8 cellular contexts compared by ENCODE assay signal in genomic region chr12:56636118-56636674, GRCh38. TPM values are rescaled to one million over a fixed set of nuclear protein-coding genes. Genes with fewer than 3 reads are reported as not detected.
DNase-seq lines count a peak whose midpoint lies in the region; TF ChIP-seq lines count a peak whose summit lies in the region.

No MANE protein-coding gene starts in this region.

- no peak overlapping the region for H3K18ac ChIP-seq in H9 (ENCODE audit: insufficient read length, low read depth, low read length)

- H3K4me3 ChIP-seq in SJSA1 (peak overlapping the region; percentile 55), ovary (peak overlapping the region; percentile 64), thyroid gland (replicated peaks in 1 of 3) (peak overlapping the region; percentile 49 to 89 (median 57))

- H3K4ac ChIP-seq in H9 (ENCODE audit: low read depth, low read length), result no peak overlapping the region

- H3K36me3 ChIP-seq in SJSA1 (peaks cover 33% of the 10 kb centered on the region), ovary (no peaks in the 10 kb centered on the region), thyroid gland (peaks cover 34 to 35% of the 10 kb centered on the region in 2 donors)

- H3K9me3 ChIP-seq in H9 (ENCODE audit: control insufficient read depth, low read depth, low read length), result no peaks in the 10 kb centered on the region
- H3K9me3 ChIP-seq in SJSA1 (replicated peaks), result no peaks in the 10 kb centered on the region
- H3K9me3 ChIP-seq in ovary, result no peaks in the 10 kb centered on the region
- no peaks in the 10 kb centered on the region for H3K9me3 ChIP-seq in thyroid gland

- H4K20me1 ChIP-seq in H9 (ENCODE audit: control insufficient read depth, insufficient read depth, insufficient read length), result no peaks in the 10 kb centered on the region

- H2AFZ ChIP-seq in H9 (ENCODE audit: low read length), result no peak overlapping the region

- no peak overlapping the region for H3T11ph ChIP-seq in H9 (ENCODE audit: low read length)

- peaks cover 0 to 6% of the 10 kb centered on the region in 2 experiments; a peak in 1 of 5 replicates for H3K9me3 Mint-ChIP-seq in H9

- H3K27ac ChIP-seq in H9 (ENCODE audit: insufficient read length, low read depth, low read length) (no peak overlapping the region), SJSA1 (peak overlapping the region; percentile 43), ovary (peak overlapping the region; percentile 90), thyroid gland (peak overlapping the region; percentile 96 to 97 (median 97))

- no peak overlapping the region for H4K5ac ChIP-seq in H9 (ENCODE audit: insufficient read length, low read depth, low read length)

- intact Hi-C loops in ovary (cut with DNase I) (loop anchor here in 2 of 4 donors (5.0 to 10.0 kb wide), 2 partner anchors 51 to 901 kb away; partner anchors contain the start of gene PTGES3 (in 2 of the 2)), thyroid gland (cut with DNase I) (loop anchor here (10.0 kb wide), 2 partner anchors 61 to 121 kb away; no protein-coding TSS in a partner anchor)

- no peak overlapping the region for H3K56ac ChIP-seq in H9 (ENCODE audit: insufficient read length, low read depth, low read length)

- peaks cover 27 to 38% (median 32%) of the 10 kb centered on the region in 3 experiments; a peak in 6 of 7 replicates for H3K36me3 Mint-ChIP-seq in H9 (ENCODE audit: insufficient read depth in 1 of 3, low read depth in 3 of 3)

- no peak for TF ChIP-seq EP300 in ovary (IDR thresholded peaks at IDR 0.05)

- peaks cover 61 to 65% of the 10 kb centered on the region in 2 experiments for H3K4me1 Mint-ChIP-seq in H9

- no peaks in the 10 kb centered on the region for H3K79me1 ChIP-seq in H9 (ENCODE audit: insufficient read depth, low read depth, low read length, poor library complexity, severe bottlenecking)

- peak overlapping the region; percentile 90 for H3K4me2 ChIP-seq in H9 (ENCODE audit: insufficient read depth, insufficient read length, low read length)

- H3K27ac Mint-ChIP-seq in H9, result peak overlapping the region; percentile 96 to 98 (median 96); a peak in 6 of 7 replicates

- in situ Hi-C loops in G401 (cut with HindIII; ENCODE audit: low sequenced_read_pairs), result no loop called here

- no peak overlapping the region for H2BK120ac ChIP-seq in H9 (ENCODE audit: low read depth, low read length, poor library complexity, severe bottlenecking)

- peak overlapping the region; percentile 5 for H3K9ac ChIP-seq in H9 (ENCODE audit: extremely low read depth, insufficient read length, low read length)

- peak overlapping the region; percentile 92 to 95 for H3K4me3 Mint-ChIP-seq in H9

- no peak overlapping the region for H2AK5ac ChIP-seq in H9 (ENCODE audit: insufficient read length, low read length)

- no peak overlapping the region for H2BK20ac ChIP-seq in H9 (ENCODE audit: low read depth, low read length, poor library complexity, severe bottlenecking)

- H2BK12ac ChIP-seq in H9 (ENCODE audit: insufficient read length, low read depth, low read length), result no peak overlapping the region

- H3K23me2 ChIP-seq in H9 (ENCODE audit: insufficient read length, low read depth, low read length, poor library complexity, severe bottlenecking), result peaks cover 25% of the 10 kb centered on the region

- H3K23ac ChIP-seq in H9 (ENCODE audit: insufficient read length, low read depth, low read length), result no peak overlapping the region

- TF ChIP-seq POLR2A in ovary (IDR thresholded peaks at IDR 0.05) (peak; percentile 79), thyroid gland (IDR thresholded peaks at IDR 0.05) (peak; percentile 3 to 84)

- TF ChIP-seq CTCF in H9 (conservative IDR thresholded peaks at IDR 0.05) (no peak), ovary (IDR thresholded peaks at IDR 0.05) (no peak), thyroid gland (IDR thresholded peaks at IDR 0.05) (no peak)

- H3K27me3 ChIP-seq in H9 (ENCODE audit: insufficient read depth, low read length), result no peaks in the 10 kb centered on the region
- H3K27me3 ChIP-seq in SJSA1 (replicated peaks), result no peaks in the 10 kb centered on the region
- H3K27me3 ChIP-seq in ovary, result no peaks in the 10 kb centered on the region
- H3K27me3 ChIP-seq in thyroid gland, result no peaks in the 10 kb centered on the region

- no peak overlapping the region for H2BK15ac ChIP-seq in H9 (ENCODE audit: low read depth, low read length)

- H3K27me3 Mint-ChIP-seq in H9 (ENCODE audit: low read depth), result no peaks in the 10 kb centered on the region

- peak; percentile 93 for DNase-seq in G401 (ENCODE audit: low spot score)
- DNase-seq in H9, result peak; percentile 93
- DNase-seq in M059J (ENCODE audit: low read depth), result peak; percentile 87
- peak; percentile 90 to 93 for DNase-seq in SJSA1 (ENCODE audit: low read depth in 1 of 2, low spot score in 2 of 2)
- peak; percentile 82 for DNase-seq in activated naive CD4-positive, alpha-beta T cell treated with anti-CD3 and anti-CD28 coated beads, Interleukin-2, amount 50 U/mL, for 16 hours
- peak; percentile 86 for DNase-seq in glomerular visceral epithelial cell (ENCODE audit: extremely low spot score)
- DNase-seq in ovary, result peak; percentile 85 to 91 (median 89)
- peak; percentile 91 to 93 for DNase-seq in thyroid gland

- no peak overlapping the region for H4K91ac ChIP-seq in H9 (ENCODE audit: insufficient read length, low read depth, low read length)

- no CpG with 5 or more reads among the region's 11 CpGs for WGBS in H9 (ENCODE audit: extremely low coverage, insufficient read length, low lambda C conversion rate)
- WGBS in ovary, 3 donors, result 0 to 1% (median 1%) methylated on average over 11 of the region's 11 CpGs
- 0% methylated on average over 9 to 11 of the region's 11 CpGs for WGBS in thyroid gland, 2 donors

- H3K14ac ChIP-seq in H9 (ENCODE audit: insufficient read depth, low read length), result no peak overlapping the region

- H4K8ac ChIP-seq in H9 (replicated peaks; ENCODE audit: insufficient read length, low read depth, low read length), result no peak overlapping the region

- H3K79me2 ChIP-seq in H9 (ENCODE audit: insufficient read depth, low read length), result 0 out of 2 replicates have a peak, but pooled peaks cover 1% of the 10 kb centered on the region

- no peak overlapping the region for H2BK5ac ChIP-seq in H9 (ENCODE audit: insufficient read length, low read length)

- H3K4me1 ChIP-seq in H9 (ENCODE audit: insufficient read depth, low read length), result peaks cover 11% of the 10 kb centered on the region; the same call in 1 of the 2 replicates
- peaks cover 39% of the 10 kb centered on the region for H3K4me1 ChIP-seq in SJSA1 (replicated peaks)
- peaks cover 16% of the 10 kb centered on the region for H3K4me1 ChIP-seq in ovary (ENCODE audit: insufficient read depth)
- H3K4me1 ChIP-seq in thyroid gland, result peaks cover 39 to 50% of the 10 kb centered on the region in 2 donors

RNA-seq across cellular contexts. Expression of gene BAZ2A, which starts 6.1 kb away (rescaled TPM):
- total RNA-seq in G401 (2014; rRNA removed; shearing (Covaris generic)), result 2.9 and 7.4 TPM in 2 replicates
- total RNA-seq in H9 (2021) (94.1 and 108 TPM in 2 replicates), ovary (100 to 1,000 TPM in 2 of 7 donors, 10 to 100 TPM in 5; 49.4 to 105 (median 77.5) TPM), thyroid gland (100 to 1,000 TPM in 1 of 4 donors, 10 to 100 TPM in 3; 61.7 to 122 (median 77.6) TPM)
- 24.0 and 29.0 TPM in 2 replicates for total RNA-seq in M059J (2014; rRNA removed; shearing (Covaris generic))
- 13.7 and 15.2 TPM in 2 replicates for total RNA-seq in SJSA1 (2014; rRNA removed; shearing (Covaris generic))
- polyA plus RNA-seq in ovary, result 10 to 100 TPM; 38.3 to 93.6 TPM

RNA-seq across cellular contexts. Expression of gene ATP5F1B, which starts 9.6 kb away (rescaled TPM):
- total RNA-seq in G401 (2014; rRNA removed; shearing (Covaris generic)), result 211 and 219 TPM in 2 replicates
- 927 and 936 TPM in 2 replicates for total RNA-seq in H9 (2021)
- 559 and 577 TPM in 2 replicates for total RNA-seq in M059J (2014; rRNA removed; shearing (Covaris generic))
- 382 and 483 TPM in 2 replicates for total RNA-seq in SJSA1 (2014; rRNA removed; shearing (Covaris generic))
- total RNA-seq in ovary, result 100 to 1,000 TPM; 201 to 334 (median 273) TPM
- polyA plus RNA-seq in ovary, result 100 to 1,000 TPM; 237 to 809 TPM
- total RNA-seq in thyroid gland, result 100 to 1,000 TPM; 310 to 557 (median 431) TPM

RNA-seq across cellular contexts. Expression of gene PTGES3, which starts 51.9 kb away (rescaled TPM):
- total RNA-seq in G401 (2014; rRNA removed; shearing (Covaris generic)), result 54.0 and 85.3 TPM in 2 replicates
- 435 and 449 TPM in 2 replicates for total RNA-seq in H9 (2021)
- total RNA-seq in M059J (2014; rRNA removed; shearing (Covaris generic)), result 112 and 181 TPM in 2 replicates
- 84.7 and 112 TPM in 2 replicates for total RNA-seq in SJSA1 (2014; rRNA removed; shearing (Covaris generic))
- 100 to 1,000 TPM; 109 to 328 (median 212) TPM for total RNA-seq in ovary
- 100 to 1,000 TPM; 215 to 299 TPM for polyA plus RNA-seq in ovary
- total RNA-seq in thyroid gland, result 100 to 1,000 TPM; 101 to 132 (median 124) TPM
